1 cellular context compared by ENCODE assay signal in the genomic region with DNA sequence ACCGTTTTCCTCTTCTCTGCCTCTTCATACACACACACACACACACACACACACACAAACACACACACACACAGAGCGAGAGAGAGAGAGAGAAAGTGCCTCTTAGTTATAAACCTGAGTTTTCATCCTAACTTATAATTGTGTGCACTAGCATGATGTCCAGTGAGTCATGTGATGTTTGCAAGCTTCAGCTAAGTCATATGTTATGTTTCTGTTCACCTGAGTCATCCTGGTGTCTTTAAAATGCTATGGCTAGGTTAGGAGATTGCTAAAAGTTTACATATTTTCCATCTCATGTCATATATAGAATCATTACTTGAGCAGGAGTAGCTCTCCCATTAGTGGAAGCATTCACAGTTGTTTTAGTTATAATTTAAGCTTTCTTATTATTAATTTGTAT.
TF ChIP-seq lines count a peak whose summit lies in the region.

No MANE protein-coding gene starts in this region.

TF ChIP-seq in GM23338, 12 proteins besides CTCF, POLR2A, EP300 and RAD21 (continued from another document):
- TF ChIP-seq, protein P1, sequence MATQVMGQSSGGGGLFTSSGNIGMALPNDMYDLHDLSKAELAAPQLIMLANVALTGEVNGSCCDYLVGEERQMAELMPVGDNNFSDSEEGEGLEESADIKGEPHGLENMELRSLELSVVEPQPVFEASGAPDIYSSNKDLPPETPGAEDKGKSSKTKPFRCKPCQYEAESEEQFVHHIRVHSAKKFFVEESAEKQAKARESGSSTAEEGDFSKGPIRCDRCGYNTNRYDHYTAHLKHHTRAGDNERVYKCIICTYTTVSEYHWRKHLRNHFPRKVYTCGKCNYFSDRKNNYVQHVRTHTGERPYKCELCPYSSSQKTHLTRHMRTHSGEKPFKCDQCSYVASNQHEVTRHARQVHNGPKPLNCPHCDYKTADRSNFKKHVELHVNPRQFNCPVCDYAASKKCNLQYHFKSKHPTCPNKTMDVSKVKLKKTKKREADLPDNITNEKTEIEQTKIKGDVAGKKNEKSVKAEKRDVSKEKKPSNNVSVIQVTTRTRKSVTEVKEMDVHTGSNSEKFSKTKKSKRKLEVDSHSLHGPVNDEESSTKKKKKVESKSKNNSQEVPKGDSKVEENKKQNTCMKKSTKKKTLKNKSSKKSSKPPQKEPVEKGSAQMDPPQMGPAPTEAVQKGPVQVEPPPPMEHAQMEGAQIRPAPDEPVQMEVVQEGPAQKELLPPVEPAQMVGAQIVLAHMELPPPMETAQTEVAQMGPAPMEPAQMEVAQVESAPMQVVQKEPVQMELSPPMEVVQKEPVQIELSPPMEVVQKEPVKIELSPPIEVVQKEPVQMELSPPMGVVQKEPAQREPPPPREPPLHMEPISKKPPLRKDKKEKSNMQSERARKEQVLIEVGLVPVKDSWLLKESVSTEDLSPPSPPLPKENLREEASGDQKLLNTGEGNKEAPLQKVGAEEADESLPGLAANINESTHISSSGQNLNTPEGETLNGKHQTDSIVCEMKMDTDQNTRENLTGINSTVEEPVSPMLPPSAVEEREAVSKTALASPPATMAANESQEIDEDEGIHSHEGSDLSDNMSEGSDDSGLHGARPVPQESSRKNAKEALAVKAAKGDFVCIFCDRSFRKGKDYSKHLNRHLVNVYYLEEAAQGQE (IDR thresholded peaks at IDR 0.05; ENCODE audit: unreplicated experiment): no peak
- TF ChIP-seq, protein P2, sequence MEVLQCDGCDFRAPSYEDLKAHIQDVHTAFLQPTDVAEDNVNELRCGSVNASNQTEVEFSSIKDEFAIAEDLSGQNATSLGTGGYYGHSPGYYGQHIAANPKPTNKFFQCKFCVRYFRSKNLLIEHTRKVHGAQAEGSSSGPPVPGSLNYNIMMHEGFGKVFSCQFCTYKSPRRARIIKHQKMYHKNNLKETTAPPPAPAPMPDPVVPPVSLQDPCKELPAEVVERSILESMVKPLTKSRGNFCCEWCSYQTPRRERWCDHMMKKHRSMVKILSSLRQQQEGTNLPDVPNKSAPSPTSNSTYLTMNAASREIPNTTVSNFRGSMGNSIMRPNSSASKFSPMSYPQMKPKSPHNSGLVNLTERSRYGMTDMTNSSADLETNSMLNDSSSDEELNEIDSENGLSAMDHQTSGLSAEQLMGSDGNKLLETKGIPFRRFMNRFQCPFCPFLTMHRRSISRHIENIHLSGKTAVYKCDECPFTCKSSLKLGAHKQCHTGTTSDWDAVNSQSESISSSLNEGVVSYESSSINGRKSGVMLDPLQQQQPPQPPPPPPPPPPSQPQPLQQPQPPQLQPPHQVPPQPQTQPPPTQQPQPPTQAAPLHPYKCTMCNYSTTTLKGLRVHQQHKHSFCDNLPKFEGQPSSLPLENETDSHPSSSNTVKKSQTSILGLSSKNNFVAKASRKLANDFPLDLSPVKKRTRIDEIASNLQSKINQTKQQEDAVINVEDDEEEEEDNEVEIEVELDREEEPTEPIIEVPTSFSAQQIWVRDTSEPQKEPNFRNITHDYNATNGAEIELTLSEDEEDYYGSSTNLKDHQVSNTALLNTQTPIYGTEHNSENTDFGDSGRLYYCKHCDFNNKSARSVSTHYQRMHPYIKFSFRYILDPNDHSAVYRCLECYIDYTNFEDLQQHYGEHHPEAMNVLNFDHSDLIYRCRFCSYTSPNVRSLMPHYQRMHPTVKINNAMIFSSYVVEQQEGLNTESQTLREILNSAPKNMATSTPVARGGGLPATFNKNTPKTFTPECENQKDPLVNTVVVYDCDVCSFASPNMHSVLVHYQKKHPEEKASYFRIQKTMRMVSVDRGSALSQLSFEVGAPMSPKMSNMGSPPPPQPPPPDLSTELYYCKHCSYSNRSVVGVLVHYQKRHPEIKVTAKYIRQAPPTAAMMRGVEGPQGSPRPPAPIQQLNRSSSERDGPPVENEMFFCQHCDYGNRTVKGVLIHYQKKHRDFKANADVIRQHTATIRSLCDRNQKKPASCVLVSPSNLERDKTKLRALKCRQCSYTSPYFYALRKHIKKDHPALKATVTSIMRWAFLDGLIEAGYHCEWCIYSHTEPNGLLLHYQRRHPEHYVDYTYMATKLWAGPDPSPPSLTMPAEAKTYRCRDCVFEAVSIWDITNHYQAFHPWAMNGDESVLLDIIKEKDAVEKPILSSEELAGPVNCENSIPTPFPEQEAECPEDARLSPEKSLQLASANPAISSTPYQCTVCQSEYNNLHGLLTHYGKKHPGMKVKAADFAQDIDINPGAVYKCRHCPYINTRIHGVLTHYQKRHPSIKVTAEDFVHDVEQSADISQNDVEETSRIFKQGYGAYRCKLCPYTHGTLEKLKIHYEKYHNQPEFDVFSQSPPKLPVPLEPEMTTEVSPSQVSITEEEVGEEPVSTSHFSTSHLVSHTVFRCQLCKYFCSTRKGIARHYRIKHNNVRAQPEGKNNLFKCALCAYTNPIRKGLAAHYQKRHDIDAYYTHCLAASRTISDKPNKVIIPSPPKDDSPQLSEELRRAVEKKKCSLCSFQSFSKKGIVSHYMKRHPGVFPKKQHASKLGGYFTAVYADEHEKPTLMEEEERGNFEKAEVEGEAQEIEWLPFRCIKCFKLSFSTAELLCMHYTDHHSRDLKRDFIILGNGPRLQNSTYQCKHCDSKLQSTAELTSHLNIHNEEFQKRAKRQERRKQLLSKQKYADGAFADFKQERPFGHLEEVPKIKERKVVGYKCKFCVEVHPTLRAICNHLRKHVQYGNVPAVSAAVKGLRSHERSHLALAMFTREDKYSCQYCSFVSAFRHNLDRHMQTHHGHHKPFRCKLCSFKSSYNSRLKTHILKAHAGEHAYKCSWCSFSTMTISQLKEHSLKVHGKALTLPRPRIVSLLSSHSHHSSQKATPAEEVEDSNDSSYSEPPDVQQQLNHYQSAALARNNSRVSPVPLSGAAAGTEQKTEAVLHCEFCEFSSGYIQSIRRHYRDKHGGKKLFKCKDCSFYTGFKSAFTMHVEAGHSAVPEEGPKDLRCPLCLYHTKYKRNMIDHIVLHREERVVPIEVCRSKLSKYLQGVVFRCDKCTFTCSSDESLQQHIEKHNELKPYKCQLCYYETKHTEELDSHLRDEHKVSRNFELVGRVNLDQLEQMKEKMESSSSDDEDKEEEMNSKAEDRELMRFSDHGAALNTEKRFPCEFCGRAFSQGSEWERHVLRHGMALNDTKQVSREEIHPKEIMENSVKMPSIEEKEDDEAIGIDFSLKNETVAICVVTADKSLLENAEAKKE (CRISPR knock-in tag; IDR thresholded peaks at IDR 0.05): no peak
- TF ChIP-seq ZNF331 (CRISPR knock-in tag; IDR thresholded peaks at IDR 0.05; ENCODE audit: low read depth): no peak
- no peak for TF ChIP-seq EZH2 (IDR thresholded peaks at IDR 0.05; ENCODE audit: low read depth, unreplicated experiment)
- no peak for TF ChIP-seq POLR2AphosphoS5 (IDR thresholded peaks at IDR 0.05; ENCODE audit: low read depth)
- no peak for TF ChIP-seq CREB1 (CRISPR knock-in tag; IDR thresholded peaks at IDR 0.05; ENCODE audit: low read depth)
- no peak for TF ChIP-seq JUNB (IDR thresholded peaks at IDR 0.05; ENCODE audit: unreplicated experiment)
- TF ChIP-seq STAT1 (IDR thresholded peaks at IDR 0.05; ENCODE audit: unreplicated experiment): no peak
